17 cellular contexts compared by ENCODE assay signal in the genomic region with DNA sequence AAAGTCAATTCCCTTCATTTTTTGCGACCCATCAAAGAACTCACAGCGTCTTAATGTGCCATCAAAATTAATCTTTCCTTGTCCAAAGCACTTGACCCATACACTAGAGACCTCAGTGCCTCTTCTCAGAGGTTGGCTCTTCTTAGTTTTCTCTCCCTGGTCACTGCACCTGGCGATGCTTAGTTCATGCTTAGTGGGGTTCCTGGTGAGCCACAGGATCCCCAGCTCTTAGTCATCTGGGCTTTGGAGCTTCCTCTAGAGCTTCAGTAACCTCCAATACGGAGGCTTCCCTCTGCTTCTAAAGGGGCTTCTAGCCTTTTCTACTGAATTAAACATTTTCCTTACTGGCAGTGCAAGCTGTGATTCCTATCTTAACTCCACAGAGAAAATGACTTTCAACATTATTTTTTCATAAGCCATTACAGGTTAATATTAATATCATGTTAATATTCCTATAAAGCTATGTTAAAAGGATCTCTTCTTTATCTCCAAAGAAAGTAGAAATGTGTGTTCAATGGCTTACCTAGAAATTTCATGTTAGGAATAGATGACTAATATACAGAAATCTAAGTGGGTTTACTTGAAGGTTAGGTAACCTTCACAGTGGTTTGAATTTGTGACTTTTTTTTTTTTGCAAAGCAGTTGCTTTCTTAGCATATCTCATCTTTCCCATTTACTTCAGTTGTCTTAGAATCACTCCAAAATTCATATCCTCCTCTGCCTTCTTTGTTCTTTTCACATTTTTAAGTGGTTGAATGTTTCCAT.
A peak's percentile ranks its signal among the peaks of the same experiment; 100 is the strongest.
DNase-seq lines count a peak whose midpoint lies in the region; ATAC-seq, FAIRE-seq and TF ChIP-seq lines count a peak whose summit lies in the region.
"Had no signal": no experiment of that assay in that cellular context is flagged by ENCODE, and none has a peak within 500 bp of the region (broad histone marks: within the 10 kb centered on the region; RNA-seq: fewer than 3 reads in every experiment).

No MANE protein-coding gene starts in this region.

- peak overlapping the region; percentile 9 for H3K27ac Mint-ChIP-seq in dendritic cell treated with granulocyte-macrophage colony-stimulating factor and Interleukin-4, amounts not matched to agents 40 ng/mL and 50 ng/mL, for 4 days

- POLR2A ChIA-PET in GM10248 (lab: Yijun Ruan, JAX): no interaction called here

- no peaks in the 10 kb centered on the region for H3K9me3 Mint-ChIP-seq in dendritic cell treated with granulocyte-macrophage colony-stimulating factor and Interleukin-4, amounts not matched to agents 40 ng/mL and 50 ng/mL, for 4 days
- H3K9me3 Mint-ChIP-seq: brain had no signal

- no peak for ATAC-seq in HG02759 (IDR thresholded peaks at IDR 0.05; ENCODE audit: unreplicated experiment)
- ATAC-seq: HepG2, left colon, mucosa of descending colon, pancreas, Right ventricle myocardium inferior had no signal

- intact Hi-C loops in dendritic cell treated with granulocyte-macrophage colony-stimulating factor and Interleukin-4, amounts not matched to agents 40 ng/mL and 50 ng/mL, for 4 days (cut with micrococcal nuclease): no loop called here

- H3K27me3 Mint-ChIP-seq in dendritic cell treated with granulocyte-macrophage colony-stimulating factor and Interleukin-4, amounts not matched to agents 40 ng/mL and 50 ng/mL, for 4 days: no peaks in the 10 kb centered on the region
- H3K27me3 Mint-ChIP-seq: brain had no signal

- peak; percentile 38 for DNase-seq in GM10248 (ENCODE audit: extremely low spot score)
- DNase-seq in GM18507 (ENCODE audit: extremely low spot score, insufficient read length, low read depth): no peak
- peak; percentile 52 for DNase-seq in HT1080 (ENCODE audit: low read depth)
- no peak for DNase-seq in HCEC 1CT
- no peak for DNase-seq in Kasumi-1 (lab: John Stamatoyannopoulos, UW)
- DNase-seq: activated effector memory CD4-positive, alpha-beta T cell treated with Interleukin-2 at 50 U/mL for 16 hours; DMS53; hippocampal formation; left colon; mucosa of descending colon; pancreas had no signal

- peaks cover 8% of the 10 kb centered on the region for H3K36me3 Mint-ChIP-seq in dendritic cell treated with granulocyte-macrophage colony-stimulating factor and Interleukin-4, amounts not matched to agents 40 ng/mL and 50 ng/mL, for 4 days (ENCODE audit: low read depth)
- H3K36me3 Mint-ChIP-seq: brain, CD14-positive monocyte had no signal

- no peaks in the 10 kb centered on the region for H3K4me1 Mint-ChIP-seq in dendritic cell treated with granulocyte-macrophage colony-stimulating factor and Interleukin-4, amounts not matched to agents 40 ng/mL and 50 ng/mL, for 4 days (ENCODE audit: low read depth)
- H3K4me1 Mint-ChIP-seq: CD14-positive monocyte had no signal

- no peak overlapping the region for H3K4me3 Mint-ChIP-seq in dendritic cell treated with granulocyte-macrophage colony-stimulating factor and Interleukin-4, amounts not matched to agents 40 ng/mL and 50 ng/mL, for 4 days
- H3K4me3 Mint-ChIP-seq: brain, CD14-positive monocyte had no signal

- CTCF ChIA-PET in GM10248 (lab: Yijun Ruan, JAX): interaction anchor here (0.8 to 6.8 kb wide), 9 partner anchors 11 to 430 kb away, joined by 3 to 76 read pairs (median 4); no protein-coding TSS in a partner anchor

- peak; percentile 18 for FAIRE-seq in GM18507 (lab: Jason Lieb, UNC)
- FAIRE-seq: HepG2, pancreas had no signal

- TF ChIP-seq CTCF in GM10248 (IDR thresholded peaks at IDR 0.05; ENCODE audit: control extremely low read depth, extremely low read depth, low read depth, missing control alignments): no peak

Comparison
In these comparisons a context has a peak if more than half of its experiments do, and no peak if none do; other contexts are left out.
1. DNase-seq: peak in GM10248 (single experiment) and HT1080 (single experiment); none in GM18507 (single experiment), HCEC 1CT (single experiment) and Kasumi-1 (0 of 2).